Comparison of ENCODE assay signal across 11 cellular contexts in genomic region chr9:115157245-115157674, GRCh38. TPM values are rescaled to one million over a fixed set of nuclear protein-coding genes. Genes with fewer than 3 reads are reported as not detected.
DNase-seq lines count a peak whose midpoint lies in the region; ATAC-seq and TF ChIP-seq lines count a peak whose summit lies in the region.
"Had no signal": no experiment of that assay in that cellular context is flagged by ENCODE, and none has a peak within 500 bp of the region (broad histone marks: within the 10 kb centered on the region; RNA-seq: fewer than 3 reads in every experiment).

No MANE protein-coding gene starts in this region.

- H3K9me3 ChIP-seq in lung (ENCODE audit: control insufficient read depth in 2 of 2, insufficient read depth in 1 of 2, low read length in 1 of 2) = no peaks in the 10 kb centered on the region

- no peaks in the 10 kb centered on the region for H3K4me1 ChIP-seq in lung (ENCODE audit: control insufficient read depth in 2 of 2, insufficient read depth in 2 of 2, low read length in 2 of 2)
- H3K4me1 ChIP-seq: parathyroid adenoma had no signal

- no peak overlapping the region for H3K4me3 ChIP-seq in cardiac fibroblast (replicated peaks in 1 of 2; ENCODE audit: low read depth in 2 of 2, low read length in 2 of 2)
- no peak overlapping the region for H3K4me3 ChIP-seq in lung
- H3K4me3 ChIP-seq: cardiac muscle cell had no signal

- WGBS in lung, 2 donors = 55 to 88% methylated on average over 2 of the region's 2 CpGs

- no peaks in the 10 kb centered on the region for H3K27me3 ChIP-seq in lung (ENCODE audit: control insufficient read depth, insufficient read depth)
- H3K27me3 ChIP-seq: cardiac muscle cell had no signal

- ATAC-seq in lung (ENCODE audit: insufficient read depth, low FRiP score) = peak; percentile 78
- ATAC-seq in stimulated activated naive CD8-positive, alpha-beta T cell treated with anti-CD3 and anti-CD28 coated beads, Interleukin-15, Interleukin-2, amounts not matched to agents 100 U/mL and 50 U/mL, for 24 hours = no peak

- no peak for TF ChIP-seq CTCF in cardiac fibroblast (IDR thresholded peaks at IDR 0.05; ENCODE audit: low read depth, low read length)
- no peak for TF ChIP-seq CTCF in lung (IDR thresholded peaks at IDR 0.05; ENCODE audit: control extremely low read depth, extremely low read depth)

- H3K36me3 ChIP-seq in lung (ENCODE audit: control insufficient read depth in 2 of 2, insufficient read depth in 2 of 2, low read length in 2 of 2) = no peaks in the 10 kb centered on the region
- H3K36me3 ChIP-seq: cardiac muscle cell had no signal

- no peak overlapping the region for H3K27ac ChIP-seq in lung (ENCODE audit: low read depth in 1 of 2, low read length in 1 of 2)
- H3K27ac ChIP-seq: cardiac muscle cell, parathyroid adenoma had no signal

- peak; percentile 93 for DNase-seq in A172 (ENCODE audit: low spot score)
- DNase-seq in HT1080 (ENCODE audit: low read depth) = peak; percentile 94
- DNase-seq in cardiac fibroblast (ENCODE audit: low read depth in 2 of 2) = peak; percentile 69 to 82
- DNase-seq in lung (ENCODE audit: low spot score) = no peak
- DNase-seq in stimulated activated naive CD8-positive, alpha-beta T cell treated with anti-CD3 and anti-CD28 coated beads, Interleukin-15, Interleukin-2, amounts not matched to agents 100 U/mL and 50 U/mL, for 24 hours = no peak
- DNase-seq in Ammon's horn (ENCODE audit: low spot score) = no peak
- DNase-seq in GOT3 (lab: John Stamatoyannopoulos, UW) = no peak
- no peak for DNase-seq in OCI-M2 (lab: John Stamatoyannopoulos, UW; ENCODE audit: unreplicated experiment)
- DNase-seq: activated CD4-positive, alpha-beta memory T cell treated with anti-CD3 and anti-CD28 coated beads, Interleukin-2, amount 10 ng/mL, durations not matched to agents 7 days and 5 days had no signal

RNA-seq across cellular contexts. Expression of gene TNC, which starts 39.3 kb away (rescaled TPM):
- total RNA-seq in A172 (2014; rRNA removed; shearing (Covaris generic)) = 0.67 and 1.4 TPM in 2 replicates
- 44.5 and 45.8 TPM in 2 replicates for total RNA-seq in HT1080 (2014; rRNA removed; shearing (Covaris generic))
- 15.7 and 18.1 TPM in 2 replicates for polyA plus RNA-seq in HT1080 (2015; cell fraction: cytosol; rRNA removed)
- polyA plus RNA-seq in HT1080 (2015; cell fraction: nucleus; rRNA removed) = 277 and 305 TPM in 2 replicates
- 100 to 1,000 TPM in 1 of 2 donors, 10 to 100 TPM in 1; 45.2 to 242 TPM for total RNA-seq in lung
- polyA plus RNA-seq in lung = 100 to 1,000 TPM in 1 of 2 donors, 1 to 10 TPM in 1; 3.9 to 116 TPM

Comparison
In these comparisons a context has a peak if more than half of its experiments do, and no peak if none do; other contexts are left out.
1. DNase-seq: peak in A172 (single experiment), HT1080 (single experiment) and cardiac fibroblast (2 of 2); none in lung (single experiment), stimulated activated naive CD8-positive, alpha-beta T cell treated with anti-CD3 and anti-CD28 coated beads, Interleukin-15, Interleukin-2, amounts not matched to agents 100 U/mL and 50 U/mL, for 24 hours (single experiment), Ammon's horn (single experiment), GOT3 (single experiment) and OCI-M2 (single experiment).
2. RNA of gene TNC, which starts 39.3 kb away (total RNA-seq): 45.2 to 242 TPM in lung and 44.5 to 45.8 TPM in HT1080; 0.67 to 1.4 TPM in A172; every median in the first group is over 10 times any median in the second.